8 cellular contexts compared by ENCODE assay signal in genomic region chr3:134029734-134030381, GRCh38. TPM values are rescaled to one million over a fixed set of nuclear protein-coding genes. Genes with fewer than 3 reads are reported as not detected.
DNase-seq lines count a peak whose midpoint lies in the region; ATAC-seq and TF ChIP-seq lines count a peak whose summit lies in the region.

Gene SLCO2A1, minus strand, starts transcription at chr3:134029925. Its CDS starts 123 bp downstream, at chr3:134029802.

- no peak for DNase-seq in AG09309 (ENCODE audit: low read depth)
- no peak for DNase-seq in HFF-Myc (ENCODE audit: extremely low read depth, low read depth)
- DNase-seq in right cardiac atrium = peak; percentile 64 to 80 (median 79)
- peak in 1 of 2 donors; percentile 21 for DNase-seq in psoas muscle
- no peak for DNase-seq in KG1 (lab: John Stamatoyannopoulos, UW)

- TF ChIP-seq CTCF in AG09309 (IDR thresholded peaks at IDR 0.05; ENCODE audit: control insufficient read depth, insufficient read depth, low read depth, low read length, missing control alignments) (no peak), HFF-Myc (IDR thresholded peaks at IDR 0.05; ENCODE audit: low read depth, low read length, missing control alignments) (no peak), psoas muscle (IDR thresholded peaks at IDR 0.05) (no peak)

- intact Hi-C loops in right cardiac atrium (cut with DNase I) (loop anchor here in 1 of 4 donors (10.0 kb wide), 1 partner anchor 95 kb away; no protein-coding TSS in a partner anchor), psoas muscle (cut with DNase I) (loop anchor here in 1 of 2 donors (10.0 kb wide), 1 partner anchor 95 kb away; no protein-coding TSS in a partner anchor)

- peak within 1 kb of the TSS; percentile 27 for H3K4me3 Mint-ChIP-seq in activated T-helper 17 cell treated with anti-CD3 and anti-CD28 coated beads, Interleukin-2, amount 50 U/mL, for 72 hours

- peak within 1 kb of the TSS; percentile 31 for H3K4me3 ChIP-seq in AG09309 (ENCODE audit: control insufficient read depth, low read depth, low read length)
- H3K4me3 ChIP-seq in HFF-Myc (replicated peaks; ENCODE audit: low read depth, low read length) = peak within 1 kb of the TSS; percentile 41
- peak within 1 kb of the TSS; percentile 73 for H3K4me3 ChIP-seq in right cardiac atrium (ENCODE audit: low read length)
- peak within 1 kb of the TSS; percentile 66 for H3K4me3 ChIP-seq in psoas muscle

- no peaks in the 10 kb centered on the region for H3K9me3 ChIP-seq in right cardiac atrium (ENCODE audit: control insufficient read depth, low read length)
- no peaks in the 10 kb centered on the region for H3K9me3 ChIP-seq in psoas muscle

- H3K9me3 Mint-ChIP-seq in activated T-helper 17 cell treated with anti-CD3 and anti-CD28 coated beads, Interleukin-2, amount 50 U/mL, for 72 hours = no peaks in the 10 kb centered on the region

- no peak within 1 kb of the TSS for H3K27ac Mint-ChIP-seq in activated T-helper 17 cell treated with anti-CD3 and anti-CD28 coated beads, Interleukin-2, amount 50 U/mL, for 72 hours

- H3K27ac ChIP-seq in right cardiac atrium (ENCODE audit: low read length) (no peak within 1 kb of the TSS), psoas muscle (no peak within 1 kb of the TSS)

- WGBS in right cardiac atrium = under 1% methylated on average over 66 of the region's 67 CpGs
- 1 to 3% (median 2%) methylated on average over 32 to 66 of the region's 67 CpGs for WGBS in psoas muscle, 3 donors

- H3K36me3 ChIP-seq in psoas muscle (ENCODE audit: insufficient read depth in 1 of 2, low read depth in 1 of 2) = no peaks in the 10 kb centered on the region

- peaks cover 4% of the 10 kb centered on the region for H3K4me1 Mint-ChIP-seq in activated T-helper 17 cell treated with anti-CD3 and anti-CD28 coated beads, Interleukin-2, amount 50 U/mL, for 72 hours

- no peak for ATAC-seq in activated T-helper 17 cell treated with anti-CD3 and anti-CD28 coated beads, Interleukin-2, amount 50 U/mL, for 72 hours (replicated peaks)
- ATAC-seq in right cardiac atrium (peak; percentile 79 to 81), psoas muscle (peak; percentile 51 to 67 (median 60)), HG03097 (IDR thresholded peaks at IDR 0.05; ENCODE audit: low FRiP score, unreplicated experiment) (no peak), HG03135 (IDR thresholded peaks at IDR 0.05; ENCODE audit: unreplicated experiment) (no peak)

- H3K27me3 ChIP-seq in right cardiac atrium (ENCODE audit: control insufficient read depth, insufficient read depth) (no peaks in the 10 kb centered on the region), psoas muscle (ENCODE audit: insufficient read depth in 3 of 3, low read length in 2 of 3) (peaks cover 0 to 28% (median 3%) of the 10 kb centered on the region in 3 donors)

- no peaks in the 10 kb centered on the region for H3K36me3 Mint-ChIP-seq in activated T-helper 17 cell treated with anti-CD3 and anti-CD28 coated beads, Interleukin-2, amount 50 U/mL, for 72 hours (ENCODE audit: low read depth)

- peaks cover 49% of the 10 kb centered on the region for H3K27me3 Mint-ChIP-seq in activated T-helper 17 cell treated with anti-CD3 and anti-CD28 coated beads, Interleukin-2, amount 50 U/mL, for 72 hours

- H3K4me1 ChIP-seq in right cardiac atrium (ENCODE audit: control insufficient read depth, insufficient read depth, low read length) (no peaks in the 10 kb centered on the region), psoas muscle (no peaks in the 10 kb centered on the region)

RNA-seq across cellular contexts. Expression of gene SLCO2A1, which starts in this region (rescaled TPM):
- total RNA-seq in activated T-helper 17 cell treated with anti-CD3 and anti-CD28 coated beads, Interleukin-2, amount 50 U/mL, for 72 hours = not detected
- total RNA-seq in right cardiac atrium (100 to 1,000 TPM in 1 of 4 donors, 10 to 100 TPM in 3; 34.5 to 100 (median 43.7) TPM), psoas muscle (1 to 10 TPM; 3.7 to 5.2 (median 4.4) TPM)
- polyA plus RNA-seq in right cardiac atrium (17.1 TPM), psoas muscle (1 to 10 TPM in 2 of 3 donors, under 1 TPM in 1; 0.72 to 2.4 (median 1.4) TPM)

Comparison
In these comparisons a context has a peak if more than half of its experiments do, and no peak if none do; other contexts are left out.
1. RNA of gene SLCO2A1 (total RNA-seq): 34.5 to 100 TPM in right cardiac atrium; 3.7 to 5.2 TPM in psoas muscle and not detected in activated T-helper 17 cell treated with anti-CD3 and anti-CD28 coated beads, Interleukin-2, amount 50 U/mL, for 72 hours; every median in the first group is over 4 times any median in the second.
2. DNase-seq: peak in right cardiac atrium (3 of 3); none in AG09309 (single experiment), HFF-Myc (single experiment) and KG1 (single experiment).
3. ATAC-seq: peak in right cardiac atrium (2 of 2) and psoas muscle (4 of 4); none in activated T-helper 17 cell treated with anti-CD3 and anti-CD28 coated beads, Interleukin-2, amount 50 U/mL, for 72 hours (single experiment), HG03097 (single experiment) and HG03135 (single experiment).
4. Peak in every context shown above with its lines, with median percentiles within 50 percentile points of each other: H3K4me3 ChIP-seq.